Comparison of ENCODE assay signal across 9 cellular contexts in the genomic region with DNA sequence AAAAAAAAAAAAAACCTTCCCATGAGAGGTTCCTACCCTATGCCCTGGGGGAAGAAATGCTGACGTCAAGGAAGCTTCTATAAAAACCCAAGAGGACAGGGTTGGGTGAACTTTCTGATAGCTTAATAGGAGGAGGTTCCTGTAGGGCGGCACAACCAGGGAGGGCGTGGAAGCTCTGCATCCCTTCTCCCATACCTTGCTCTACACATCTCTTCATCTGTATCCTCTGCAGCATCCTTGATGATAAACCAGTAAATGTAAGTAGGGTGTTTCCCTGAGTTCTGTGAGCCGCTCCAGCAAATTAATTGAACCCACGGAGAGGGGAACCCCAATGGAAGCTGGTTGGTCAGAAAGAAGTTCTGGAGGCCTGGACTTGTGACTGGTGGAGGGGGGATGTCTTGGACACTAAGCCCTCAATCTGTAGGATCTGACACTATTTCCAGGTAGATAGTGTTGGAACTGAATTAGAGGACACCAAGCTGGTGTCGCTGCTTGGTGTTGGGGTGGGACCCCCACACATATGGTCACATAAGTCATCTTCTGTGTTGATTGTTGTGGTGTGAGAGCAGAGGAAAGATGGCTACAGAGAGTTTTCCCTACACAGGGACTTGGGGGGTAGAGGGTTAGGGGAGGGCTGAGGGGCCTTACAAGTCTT.
DNase-seq lines count a peak whose midpoint lies in the region; ATAC-seq, FAIRE-seq and TF ChIP-seq lines count a peak whose summit lies in the region.
"Had no signal": no experiment of that assay in that cellular context is flagged by ENCODE, and none has a peak within 500 bp of the region (broad histone marks: within the 10 kb centered on the region; RNA-seq: fewer than 3 reads in every experiment).

No MANE protein-coding gene starts in this region.

- peak; percentile 48 for ATAC-seq in GM19455 (IDR thresholded peaks at IDR 0.05; ENCODE audit: unreplicated experiment)
- peak; percentile 41 for ATAC-seq in HG03439 (IDR thresholded peaks at IDR 0.05; ENCODE audit: unreplicated experiment)

- peak overlapping the region in 1 of 2 donors; percentile 0 for H3K9ac ChIP-seq in kidney (ENCODE audit: low read length in 2 of 2)

- peak overlapping the region; percentile 35 to 45 for H3K4me3 ChIP-seq in kidney (ENCODE audit: low read length in 2 of 2)
- H3K4me3 ChIP-seq: lung had no signal

- DNase-seq in kidney (no peak), NCI-H2029 treated with DMSO at 0.1 percent for 48 hours (lab: John Stamatoyannopoulos, UW) (no peak), NCI-H2107 treated with DMSO at 0.1 percent for 48 hours (lab: John Stamatoyannopoulos, UW; ENCODE audit: unreplicated experiment) (no peak), NCI-H524 (lab: John Stamatoyannopoulos, UW) (no peak)
- no peak for DNase-seq in stimulated activated naive CD4-positive, alpha-beta T cell treated with Interleukin-2 at 50 U/mL for 16 hours (lab: John Stamatoyannopoulos, UW)

- no peak for TF ChIP-seq CTCF in kidney (IDR thresholded peaks at IDR 0.05; ENCODE audit: borderline replicate concordance, extremely low read depth, insufficient read depth)

- no peaks in the 10 kb centered on the region for H3K36me3 ChIP-seq in kidney (ENCODE audit: control insufficient read depth in 1 of 2, insufficient read depth in 2 of 2, low read length in 2 of 2)

- peak; percentile 72 for TF ChIP-seq POLR2A in GM15510 (IDR thresholded peaks at IDR 0.05; ENCODE audit: borderline replicate concordance, extremely low read depth, insufficient read length)

- intact Hi-C loops in kidney (cut with DNase I), result no loop called here

- peaks cover 7 to 11% of the 10 kb centered on the region in 2 donors for H3K4me1 ChIP-seq in kidney (ENCODE audit: control insufficient read depth in 1 of 2, insufficient read depth in 1 of 2, low read depth in 1 of 2, low read length in 2 of 2)

- peak overlapping the region in 1 of 2 donors; percentile 33 for H3K27ac ChIP-seq in kidney (ENCODE audit: low read depth in 2 of 2, low read length in 2 of 2)

- no peak for FAIRE-seq in kidney (lab: Jason Lieb, UNC)

- no peaks in the 10 kb centered on the region for H3K9me3 ChIP-seq in kidney (ENCODE audit: control insufficient read depth in 1 of 2, low read length in 2 of 2)
